Comparison of ENCODE assay signal across 18 cellular contexts in genomic region chr9:112081918-112082729, GRCh38.
DNase-seq lines count a peak whose midpoint lies in the region; ATAC-seq and TF ChIP-seq lines count a peak whose summit lies in the region.
"Had no signal": no experiment of that assay in that cellular context is flagged by ENCODE, and none has a peak within 500 bp of the region (broad histone marks: within the 10 kb centered on the region; RNA-seq: fewer than 3 reads in every experiment).

No MANE protein-coding gene starts in this region.

- H3K23ac ChIP-seq in mesenchymal stem cell (ENCODE audit: low read length in 2 of 2) = no peak overlapping the region

- no peak overlapping the region for H2AFZ ChIP-seq in mesenchymal stem cell (ENCODE audit: low read depth, low read length)

- H3K4me1 ChIP-seq in left ventricle myocardium inferior (peaks cover 21% of the 10 kb centered on the region), mesenchymal stem cell (ENCODE audit: control insufficient read depth, insufficient read depth, low read depth, low read length) (no peaks in the 10 kb centered on the region)
- H3K4me1 ChIP-seq: HAP-1 had no signal

- H2BK15ac ChIP-seq in mesenchymal stem cell (ENCODE audit: low read depth, poor library complexity, severe bottlenecking) = no peak overlapping the region

- no peak for DNase-seq in left ventricle myocardium inferior
- DNase-seq in left cardiac atrium = no peak
- DNase-seq in ecto neural progenitor cell (ENCODE audit: low spot score) = peak; percentile 11
- DNase-seq in mesenchymal stem cell = no peak
- DNase-seq in activated CD4-positive, alpha-beta T cell treated with anti-CD3 and anti-CD28 coated beads for 4 hours = no peak
- DNase-seq in SKM-1 treated with dmso at 0.1 percent for 144 hours (lab: John Stamatoyannopoulos, UW; ENCODE audit: unreplicated experiment) = no peak
- DNase-seq: Calu3; CD4-positive, alpha-beta memory T cell; GF-D8; NCI-H1105; NCI-H2081; NCI-H2171 treated with DMSO at 0.1 percent for 48 hours; NCI-H446 treated with DMSO at 0.1 percent for 48 hours; NCI-H69; NK-92 treated with Interleukin-12 subunit alpha and Interleukin-12 subunit beta, amount 100 ng/mL, for 24 hours; SHP77 had no signal

- no peak for TF ChIP-seq CTCF in left ventricle myocardium inferior (IDR thresholded peaks at IDR 0.05; ENCODE audit: borderline replicate concordance)

- H3K18ac ChIP-seq in mesenchymal stem cell (ENCODE audit: low read depth in 1 of 2, low read length in 2 of 2) = no peak overlapping the region

- no peak overlapping the region for H2BK5ac ChIP-seq in mesenchymal stem cell (ENCODE audit: low read depth, low read length, poor library complexity, severe bottlenecking)

- ATAC-seq in left cardiac atrium (no peak), HG02852 (IDR thresholded peaks at IDR 0.05; ENCODE audit: unreplicated experiment) (no peak)

- H3K36me3 ChIP-seq in left ventricle myocardium inferior = peaks cover 3% of the 10 kb centered on the region
- peaks cover 0 to 7% of the 10 kb centered on the region in 2 experiments for H3K36me3 ChIP-seq in mesenchymal stem cell (ENCODE audit: control insufficient read depth in 1 of 2, insufficient read depth in 2 of 2, low read depth in 1 of 2, low read length in 2 of 2)
- H3K36me3 ChIP-seq: HAP-1 had no signal

- H3K4me3 ChIP-seq in left ventricle myocardium inferior (no peak overlapping the region), mesenchymal stem cell (ENCODE audit: insufficient read depth in 1 of 2, low read depth in 1 of 2, low read length in 2 of 2) (no peak overlapping the region)
- H3K4me3 ChIP-seq: HAP-1 had no signal

- no peaks in the 10 kb centered on the region for H3K27me3 ChIP-seq in left ventricle myocardium inferior (ENCODE audit: low read depth)
- H3K27me3 ChIP-seq in mesenchymal stem cell (ENCODE audit: control insufficient read depth in 1 of 2, insufficient read depth in 1 of 2, low read length in 2 of 2) = no peaks in the 10 kb centered on the region

- WGBS in mesenchymal stem cell = 100% methylated on average over 3 of the region's 7 CpGs

- H3K14ac ChIP-seq in mesenchymal stem cell (ENCODE audit: low read length in 2 of 2) = no peak overlapping the region

- intact Hi-C loops in left ventricle myocardium inferior (cut with micrococcal nuclease) (no loop called here), left cardiac atrium (cut with DNase I) (loop anchor here in 1 of 2 donors (10.0 kb wide), 1 partner anchor 743 kb away; no protein-coding TSS in a partner anchor)

- no peak overlapping the region for H3K4ac ChIP-seq in mesenchymal stem cell (ENCODE audit: low read depth in 1 of 2, low read length in 2 of 2)

- H2BK12ac ChIP-seq in mesenchymal stem cell (ENCODE audit: low read length in 2 of 2) = no peak overlapping the region

- peak overlapping the region; percentile 56 for H3K27ac ChIP-seq in left ventricle myocardium inferior (replicated peaks)
- no peak overlapping the region for H3K27ac ChIP-seq in mesenchymal stem cell (ENCODE audit: low read length, poor library complexity, severe bottlenecking)

- no peaks in the 10 kb centered on the region for H3K9me3 ChIP-seq in left ventricle myocardium inferior (replicated peaks)
- no peaks in the 10 kb centered on the region for H3K9me3 ChIP-seq in mesenchymal stem cell (ENCODE audit: control insufficient read depth, low read length)
- H3K9me3 ChIP-seq: HAP-1 had no signal

- H3K79me1 ChIP-seq in mesenchymal stem cell (replicated peaks; ENCODE audit: low read length, poor library complexity, severe bottlenecking) = peaks cover 7% of the 10 kb centered on the region

- H4K8ac ChIP-seq in mesenchymal stem cell (ENCODE audit: low read length) = peak overlapping the region; percentile 41

- H2AK5ac ChIP-seq in mesenchymal stem cell (ENCODE audit: low read length, severe bottlenecking) = no peak overlapping the region

- no peak overlapping the region for H2BK120ac ChIP-seq in mesenchymal stem cell (ENCODE audit: low read depth, low read length)

- H3K4me2 ChIP-seq in mesenchymal stem cell (ENCODE audit: low read length, poor library complexity, severe bottlenecking) = no peak overlapping the region

- no peak overlapping the region for H3K9ac ChIP-seq in mesenchymal stem cell (ENCODE audit: low read length)

- H4K91ac ChIP-seq in mesenchymal stem cell (ENCODE audit: low read length) = no peak overlapping the region
